ENCODE assay signal across 27 cellular contexts in genomic region chr20:40863337-40863919, GRCh38.
"Had no signal": no experiment of that assay in that cellular context is flagged by ENCODE, and none has a peak within 500 bp of the region (broad histone marks: within the 10 kb centered on the region; RNA-seq: fewer than 3 reads in every experiment).

No MANE protein-coding gene starts in this region.

- H3K9ac ChIP-seq: parathyroid adenoma had no signal

- H3K36me3 Mint-ChIP-seq: activated naive CD8-positive, alpha-beta T cell; naive B cell; stimulated activated naive B cell treated with anti-CD40 and anti-IgM and Interleukin-4, amounts not matched to agents 10 μg/mL and 1 μg/mL and 100 μg/mL, for 72 hours had no signal

- FAIRE-seq: colon had no signal

- H3K4me3 Mint-ChIP-seq: activated CD4-positive, alpha-beta T cell treated with anti-CD3 and anti-CD28 coated beads for 36 hours; activated naive CD8-positive, alpha-beta T cell; central memory CD8-positive, alpha-beta T cell; naive B cell; neural crest cell; stimulated activated naive B cell treated with anti-CD40 and anti-IgM and Interleukin-4, amounts not matched to agents 10 μg/mL and 1 μg/mL and 100 μg/mL, for 72 hours; T-helper 2 cell treated with Interferon-gamma antibody and Interleukin-4, amounts not matched to agents 5 μg/mL and 100 μg/mL, for 36 hours had no signal

- H3K27ac ChIP-seq: dorsolateral prefrontal cortex, gastroesophageal sphincter, left ventricle myocardium inferior, parathyroid adenoma, right atrium auricular region, stomach, tibial artery had no signal

- H3K27me3 ChIP-seq: right atrium auricular region, stomach, tibial artery had no signal

- H3K9me3 Mint-ChIP-seq: central memory CD8-positive, alpha-beta T cell; naive B cell; neural crest cell; stimulated activated naive B cell treated with anti-CD40 and anti-IgM and Interleukin-4, amounts not matched to agents 10 μg/mL and 1 μg/mL and 100 μg/mL, for 72 hours; T-helper 2 cell treated with Interferon-gamma antibody and Interleukin-4, amounts not matched to agents 5 μg/mL and 100 μg/mL, for 36 hours had no signal

- H3K79me2 ChIP-seq: parathyroid adenoma had no signal

- DNase-seq: activated CD4-positive, alpha-beta T cell treated with anti-CD3 and anti-CD28 coated beads for 36 hours; activated CD4-positive, CD25-positive, alpha-beta regulatory T cell; activated effector memory CD4-positive, alpha-beta T cell treated with Interleukin-2 at 50 U/mL for 16 hours; activated naive CD4-positive, alpha-beta T cell treated with Interleukin-2 at 50 U/mL for 16 hours; activated T-cell treated with anti-CD3 and anti-CD28 coated beads for 4 hours; anterior cingulate cortex; dorsolateral prefrontal cortex; effector memory CD4-positive, alpha-beta T cell; hippocampal formation; left ventricle myocardium inferior; naive B cell; nucleus accumbens; stimulated activated CD4-positive, alpha-beta T cell treated with anti-CD3 and anti-CD28 coated beads, Interleukin-15, amount 100 ng/mL, for 24 hours; stimulated activated CD4-positive, alpha-beta T cell treated with anti-CD3 and anti-CD28 coated beads, Interleukin-2, amount 100 ng/mL, for 24 hours; stimulated activated naive B cell treated with anti-CD40 and anti-IgM and Interleukin-4, amounts not matched to agents 10 μg/mL and 1 μg/mL and 100 μg/mL, for 72 hours; stomach; T-helper 1 cell; tibial artery had no signal

- H3K4me1 Mint-ChIP-seq: activated CD4-positive, alpha-beta T cell treated with anti-CD3 and anti-CD28 coated beads for 36 hours; central memory CD8-positive, alpha-beta T cell; naive B cell; stimulated activated naive B cell treated with anti-CD40 and anti-IgM and Interleukin-4, amounts not matched to agents 10 μg/mL and 1 μg/mL and 100 μg/mL, for 72 hours had no signal

- H3K27ac Mint-ChIP-seq: activated CD4-positive, alpha-beta T cell treated with anti-CD3 and anti-CD28 coated beads for 36 hours; activated naive CD8-positive, alpha-beta T cell; naive B cell; stimulated activated naive B cell treated with anti-CD40 and anti-IgM and Interleukin-4, amounts not matched to agents 10 μg/mL and 1 μg/mL and 100 μg/mL, for 72 hours; T-helper 2 cell treated with Interferon-gamma antibody and Interleukin-4, amounts not matched to agents 5 μg/mL and 100 μg/mL, for 36 hours had no signal

- H3K9me3 ChIP-seq: gastroesophageal sphincter, left ventricle myocardium inferior, right atrium auricular region, stomach, tibial artery had no signal

- H3K4me3 ChIP-seq: dorsolateral prefrontal cortex, gastroesophageal sphincter, left ventricle myocardium inferior, lung, right atrium auricular region, stomach, tibial artery had no signal

- H3K36me3 ChIP-seq: gastroesophageal sphincter, left ventricle myocardium inferior, right atrium auricular region, stomach, tibial artery had no signal

- H2AFZ ChIP-seq: parathyroid adenoma had no signal

- H3K27me3 Mint-ChIP-seq: activated CD4-positive, alpha-beta T cell treated with anti-CD3 and anti-CD28 coated beads for 36 hours; activated naive CD8-positive, alpha-beta T cell; central memory CD8-positive, alpha-beta T cell; naive B cell had no signal
